In the genomic region with DNA sequence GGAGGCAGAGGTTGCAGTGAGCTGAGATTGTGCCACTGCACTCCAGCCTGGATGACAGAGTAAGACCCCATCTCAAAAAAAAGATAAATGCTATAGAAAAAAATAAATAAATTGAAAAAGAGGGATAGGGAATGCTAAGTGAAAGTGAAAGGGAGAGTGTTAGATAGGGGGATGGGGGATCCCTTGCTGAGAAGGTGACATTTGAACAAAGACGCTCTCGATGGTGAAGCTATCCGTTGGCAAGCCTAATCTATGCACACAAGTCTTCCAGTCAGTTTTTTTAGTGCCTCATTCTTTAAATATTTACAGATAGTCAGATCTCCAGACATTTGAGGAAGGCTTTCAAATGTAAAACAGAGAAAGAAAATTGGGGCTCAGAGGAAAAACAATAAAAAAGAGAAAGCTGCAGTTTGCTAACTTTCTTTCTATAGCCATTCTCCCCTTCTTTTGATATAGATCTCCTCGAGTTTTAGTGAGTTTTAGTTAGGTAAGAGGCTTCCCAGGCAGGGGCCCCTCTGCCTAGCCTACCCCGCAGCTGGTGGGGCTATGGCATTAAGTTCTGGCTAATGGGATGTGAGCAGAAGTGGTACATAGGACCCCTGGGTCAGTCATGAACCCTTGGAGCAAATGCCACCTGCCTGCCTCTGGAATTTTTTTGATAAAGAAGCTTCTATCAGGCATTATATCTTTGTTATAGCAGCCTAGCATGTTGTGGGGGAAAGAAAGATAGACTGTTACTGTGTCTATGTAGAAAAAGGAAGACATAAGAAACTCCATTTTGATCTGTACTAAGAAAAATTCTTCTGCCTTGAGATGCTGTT, we compare ENCODE assay signal across 11 cellular contexts. TPM values are rescaled to one million over a fixed set of nuclear protein-coding genes. Genes with fewer than 3 reads are reported as not detected.
DNase-seq lines count a peak whose midpoint lies in the region; ATAC-seq and TF ChIP-seq lines count a peak whose summit lies in the region.
"Had no signal": no experiment of that assay in that cellular context is flagged by ENCODE, and none has a peak within 500 bp of the region (broad histone marks: within the 10 kb centered on the region; RNA-seq: fewer than 3 reads in every experiment).

No MANE protein-coding gene starts in this region.

- intact Hi-C loops in activated CD8-positive, alpha-beta T cell treated with anti-CD3 and anti-CD28 coated beads for 36 hours (cut with micrococcal nuclease), result no loop called here
- intact Hi-C loops in gastrocnemius medialis (cut with DNase I; ENCODE audit: low total_unique reads), result no loop called here

- POLR2A ChIA-PET in activated CD8-positive, alpha-beta T cell treated with anti-CD3 and anti-CD28 coated beads for 36 hours (lab: Charles Lee), result interaction anchor here (0.7 to 8.9 kb wide), 3 partner anchors 10 to 79 kb away, joined by 3 to 102 read pairs (median 7); partner anchors contain the start of gene GLRX

- in situ Hi-C loops in gastrocnemius medialis (cut with MboI; ENCODE audit: low sequenced_read_pairs in 4 of 4), result no loop called here

- no peak for TF ChIP-seq POLR2A in gastrocnemius medialis (IDR thresholded peaks at IDR 0.05)

- peak overlapping the region; percentile 86 for H3K27ac Mint-ChIP-seq in activated CD8-positive, alpha-beta T cell treated with anti-CD3 and anti-CD28 coated beads for 36 hours

- no peaks in the 10 kb centered on the region for H3K9me3 ChIP-seq in gastrocnemius medialis

- H3K27me3 Mint-ChIP-seq in activated CD8-positive, alpha-beta T cell treated with anti-CD3 and anti-CD28 coated beads for 36 hours, result no peaks in the 10 kb centered on the region

- H3K4me3 ChIP-seq in gastrocnemius medialis, result no peak overlapping the region

- H3K9me3 Mint-ChIP-seq in activated CD8-positive, alpha-beta T cell treated with anti-CD3 and anti-CD28 coated beads for 36 hours, result no peaks in the 10 kb centered on the region

- H3K27ac ChIP-seq in gastrocnemius medialis, result peak overlapping the region; percentile 87 to 92 (median 91)
- H3K27ac ChIP-seq: 22Rv1 had no signal

- H3K4me1 Mint-ChIP-seq in activated CD8-positive, alpha-beta T cell treated with anti-CD3 and anti-CD28 coated beads for 36 hours (ENCODE audit: low read depth), result peaks cover 72% of the 10 kb centered on the region

- peak overlapping the region; percentile 52 for H3K4me3 Mint-ChIP-seq in activated CD8-positive, alpha-beta T cell treated with anti-CD3 and anti-CD28 coated beads for 36 hours

- H3K36me3 ChIP-seq in gastrocnemius medialis, result peaks cover 0 to 27% of the 10 kb centered on the region in 2 donors

- no peak for ATAC-seq in activated CD8-positive, alpha-beta T cell treated with anti-CD3 and anti-CD28 coated beads for 36 hours
- peak in 1 of 2 donors; percentile 45 for ATAC-seq in gastrocnemius medialis

- DNase-seq in NCI-H146 (lab: John Stamatoyannopoulos, UW) (peak; percentile 10), NCI-H146 treated with DMSO at 0.1 percent for 48 hours (lab: John Stamatoyannopoulos, UW; ENCODE audit: unreplicated experiment) (no peak), islet precursor cell (peak; percentile 40), gastrocnemius medialis (no peak), globus pallidus (ENCODE audit: low spot score) (no peak), NCI-H1105 treated with DMSO at 0.1 percent for 48 hours (lab: John Stamatoyannopoulos, UW) (no peak), SKM-1 (lab: John Stamatoyannopoulos, UW; ENCODE audit: unreplicated experiment) (no peak)
- DNase-seq in activated CD8-positive, alpha-beta T cell treated with anti-CD3 and anti-CD28 coated beads for 36 hours, result no peak
- DNase-seq: activated CD4-positive, alpha-beta T cell treated with anti-CD3 and anti-CD28 coated beads, Interleukin-2, amount 50 U/mL, for 4 hours; MM.1S had no signal

- H3K36me3 Mint-ChIP-seq in activated CD8-positive, alpha-beta T cell treated with anti-CD3 and anti-CD28 coated beads for 36 hours (ENCODE audit: low read depth), result peaks cover 14% of the 10 kb centered on the region

- TF ChIP-seq CTCF in activated CD8-positive, alpha-beta T cell treated with anti-CD3 and anti-CD28 coated beads for 36 hours (IDR thresholded peaks at IDR 0.05), result no peak
- no peak for TF ChIP-seq CTCF in gastrocnemius medialis (IDR thresholded peaks at IDR 0.05 in 4 of 5, conservative IDR thresholded peaks at IDR 0.05 in 1 of 5)

- H3K27me3 ChIP-seq in gastrocnemius medialis, result no peaks in the 10 kb centered on the region

- peaks cover 53 to 70% of the 10 kb centered on the region in 2 donors for H3K4me1 ChIP-seq in gastrocnemius medialis

- CTCF ChIA-PET in activated CD8-positive, alpha-beta T cell treated with anti-CD3 and anti-CD28 coated beads for 36 hours (lab: Charles Lee), result interaction anchor here (0.6 to 5.4 kb wide), 7 partner anchors 10 to 146 kb away, joined by 3 to 58 read pairs (median 8); partner anchors contain the start of gene GLRX

RNA-seq across cellular contexts. Expression of gene GLRX, which starts 12.0 kb away (rescaled TPM):
- total RNA-seq in activated CD8-positive, alpha-beta T cell treated with anti-CD3 and anti-CD28 coated beads for 36 hours, result 10 to 100 TPM; 28.4 to 32.6 TPM
- 1,000 to 10,000 TPM; 1,042 to 2,721 (median 1,859) TPM for total RNA-seq in gastrocnemius medialis

Comparison
In these comparisons a context has a peak if more than half of its experiments do, and no peak if none do; other contexts are left out.
1. DNase-seq: peak in NCI-H146 (single experiment) and islet precursor cell (single experiment); none in NCI-H146 treated with DMSO at 0.1 percent for 48 hours (single experiment), activated CD8-positive, alpha-beta T cell treated with anti-CD3 and anti-CD28 coated beads for 36 hours (single experiment), gastrocnemius medialis (0 of 2), globus pallidus (single experiment), NCI-H1105 treated with DMSO at 0.1 percent for 48 hours (single experiment) and SKM-1 (single experiment).
2. RNA of gene GLRX, which starts 12.0 kb away (total RNA-seq): 1,042 to 2,721 TPM in gastrocnemius medialis; 28.4 to 32.6 TPM in activated CD8-positive, alpha-beta T cell treated with anti-CD3 and anti-CD28 coated beads for 36 hours; every median in the first group is over 10 times any median in the second.